In genomic region chr2:104658149-104658839, GRCh38 we compare ENCODE assay signal across 9 cellular contexts.
DNase-seq lines count a peak whose midpoint lies in the region; ATAC-seq and TF ChIP-seq lines count a peak whose summit lies in the region.
"Had no signal": no experiment of that assay in that cellular context is flagged by ENCODE, and none has a peak within 500 bp of the region (broad histone marks: within the 10 kb centered on the region; RNA-seq: fewer than 3 reads in every experiment).

No MANE protein-coding gene starts in this region.

- no peak overlapping the region for H3K9ac ChIP-seq in iPS-15b (ENCODE audit: low read depth, low read length)

- H3K27me3 ChIP-seq in iPS-15b (ENCODE audit: control insufficient read depth, insufficient read depth, low read length) = peaks cover 13% of the 10 kb centered on the region
- H3K27me3 ChIP-seq in spleen (replicated peaks in 1 of 7) = peaks cover 0 to 42% (median 10%) of the 10 kb centered on the region in 7 donors

- no peak overlapping the region for H3K27ac ChIP-seq in spleen

- TF ChIP-seq CTCF in spleen (IDR thresholded peaks at IDR 0.05 in 8 of 11, conservative IDR thresholded peaks at IDR 0.05 in 3 of 11) = no peak

- peak; percentile 39 for ATAC-seq in HG02885 (IDR thresholded peaks at IDR 0.05; ENCODE audit: poor library complexity, unreplicated experiment)

- H3K36me3 ChIP-seq in iPS-15b (ENCODE audit: control insufficient read depth, insufficient read depth, low read length) = no peaks in the 10 kb centered on the region
- H3K36me3 ChIP-seq in spleen = no peaks in the 10 kb centered on the region

- H3K36me3 Mint-ChIP-seq in activated naive CD8-positive, alpha-beta T cell = no peaks in the 10 kb centered on the region
- no peaks in the 10 kb centered on the region for H3K36me3 Mint-ChIP-seq in activated T-helper 1 cell treated with anti-CD3 and anti-CD28 coated beads, Interleukin-12 subunit alpha, Interleukin-12 subunit beta, Interleukin-2, Interleukin-4 antibody, amounts not matched to agents 30 ng/mL and 10 ng/mL and 1 ng/mL, durations not matched to agents 14 hours and 24 hours and 36 hours (ENCODE audit: low read depth)

- no peak overlapping the region for H3K27ac Mint-ChIP-seq in activated naive CD8-positive, alpha-beta T cell
- no peak overlapping the region for H3K27ac Mint-ChIP-seq in activated T-helper 1 cell treated with anti-CD3 and anti-CD28 coated beads, Interleukin-12 subunit alpha, Interleukin-12 subunit beta, Interleukin-2, Interleukin-4 antibody, amounts not matched to agents 30 ng/mL and 10 ng/mL and 1 ng/mL, durations not matched to agents 14 hours and 24 hours and 36 hours
- H3K27ac Mint-ChIP-seq: stimulated activated naive CD8-positive, alpha-beta T cell treated with anti-CD3 and anti-CD28 coated beads, Interleukin-15, Interleukin-2, amounts not matched to agents 100 ng/mL and 50 ng/mL, for 24 hours had no signal

- 28 to 51% (median 34%) methylated on average over 19 of the region's 19 CpGs for WGBS in spleen, 5 donors

- H3K4me3 Mint-ChIP-seq in activated naive CD8-positive, alpha-beta T cell = peak overlapping the region; percentile 24
- H3K4me3 Mint-ChIP-seq in activated T-helper 1 cell treated with anti-CD3 and anti-CD28 coated beads, Interleukin-12 subunit alpha, Interleukin-12 subunit beta, Interleukin-2, Interleukin-4 antibody, amounts not matched to agents 30 ng/mL and 10 ng/mL and 1 ng/mL, durations not matched to agents 14 hours and 24 hours and 36 hours = no peak overlapping the region
- H3K4me3 Mint-ChIP-seq: stimulated activated naive CD8-positive, alpha-beta T cell treated with anti-CD3 and anti-CD28 coated beads, Interleukin-15, Interleukin-2, amounts not matched to agents 100 ng/mL and 50 ng/mL, for 24 hours had no signal

- no peak for TF ChIP-seq POLR2A in spleen (IDR thresholded peaks at IDR 0.05)

- DNase-seq in spleen (peak; percentile 86), DMS114 treated with DMSO at 0.1 percent for 48 hours (lab: John Stamatoyannopoulos, UW; ENCODE audit: unreplicated experiment) (no peak), cerebellar cortex (ENCODE audit: low spot score) (no peak)
- DNase-seq in activated T-helper 1 cell treated with anti-CD3 and anti-CD28 coated beads, Interleukin-12 subunit alpha, Interleukin-12 subunit beta, Interleukin-2, Interleukin-4 antibody, amounts not matched to agents 30 ng/mL and 10 ng/mL and 1 ng/mL, durations not matched to agents 14 hours and 24 hours and 36 hours (ENCODE audit: low spot score) = no peak
- DNase-seq: NCI-H345 had no signal

- intact Hi-C loops in spleen (cut with DNase I; ENCODE audit: low total_unique reads) = no loop called here
- intact Hi-C loops in activated T-helper 1 cell treated with anti-CD3 and anti-CD28 coated beads, Interleukin-12 subunit alpha, Interleukin-12 subunit beta, Interleukin-2, Interleukin-4 antibody, amounts not matched to agents 30 ng/mL and 10 ng/mL and 1 ng/mL, durations not matched to agents 14 hours and 24 hours and 36 hours (cut with micrococcal nuclease) = no loop called here

- H3K9me3 Mint-ChIP-seq in activated naive CD8-positive, alpha-beta T cell (ENCODE audit: low read depth) = no peaks in the 10 kb centered on the region
- no peaks in the 10 kb centered on the region for H3K9me3 Mint-ChIP-seq in activated T-helper 1 cell treated with anti-CD3 and anti-CD28 coated beads, Interleukin-12 subunit alpha, Interleukin-12 subunit beta, Interleukin-2, Interleukin-4 antibody, amounts not matched to agents 30 ng/mL and 10 ng/mL and 1 ng/mL, durations not matched to agents 14 hours and 24 hours and 36 hours

- H3K4me1 Mint-ChIP-seq in activated naive CD8-positive, alpha-beta T cell (ENCODE audit: low read depth) = peaks cover 8% of the 10 kb centered on the region
- peaks cover 10% of the 10 kb centered on the region for H3K4me1 Mint-ChIP-seq in activated T-helper 1 cell treated with anti-CD3 and anti-CD28 coated beads, Interleukin-12 subunit alpha, Interleukin-12 subunit beta, Interleukin-2, Interleukin-4 antibody, amounts not matched to agents 30 ng/mL and 10 ng/mL and 1 ng/mL, durations not matched to agents 14 hours and 24 hours and 36 hours (ENCODE audit: low read depth)

- peaks cover 20% of the 10 kb centered on the region for H3K4me1 ChIP-seq in iPS-15b (ENCODE audit: control insufficient read depth, insufficient read depth, low read length)
- H3K4me1 ChIP-seq in spleen = peaks cover 0 to 18% (median 2%) of the 10 kb centered on the region in 6 donors

- H3K4me3 ChIP-seq in iPS-15b (ENCODE audit: low read depth, low read length) (peak overlapping the region; percentile 47), spleen (no peak overlapping the region)

- no peaks in the 10 kb centered on the region for H3K9me3 ChIP-seq in iPS-15b (ENCODE audit: control insufficient read depth, insufficient read depth, low read length)
- no peaks in the 10 kb centered on the region for H3K9me3 ChIP-seq in spleen

- H3K27me3 Mint-ChIP-seq in activated naive CD8-positive, alpha-beta T cell = peaks cover 25% of the 10 kb centered on the region
- peaks cover 19% of the 10 kb centered on the region for H3K27me3 Mint-ChIP-seq in activated T-helper 1 cell treated with anti-CD3 and anti-CD28 coated beads, Interleukin-12 subunit alpha, Interleukin-12 subunit beta, Interleukin-2, Interleukin-4 antibody, amounts not matched to agents 30 ng/mL and 10 ng/mL and 1 ng/mL, durations not matched to agents 14 hours and 24 hours and 36 hours (ENCODE audit: insufficient read depth)
